11 cellular contexts compared by ENCODE assay signal in genomic region chr2:75100011-75100680, GRCh38.
A peak's percentile ranks its signal among the peaks of the same experiment; 100 is the strongest.
DNase-seq lines count a peak whose midpoint lies in the region; ATAC-seq and TF ChIP-seq lines count a peak whose summit lies in the region.
"Had no signal": no experiment of that assay in that cellular context is flagged by ENCODE, and none has a peak within 500 bp of the region (broad histone marks: within the 10 kb centered on the region; RNA-seq: fewer than 3 reads in every experiment).

No MANE protein-coding gene starts in this region.

- H3K27me3 ChIP-seq in left lung = no peaks in the 10 kb centered on the region
- H3K27me3 ChIP-seq in MG63 = no peaks in the 10 kb centered on the region

- H3K27me3 Mint-ChIP-seq in WTC11 (ENCODE audit: low read depth) = peaks cover 4% of the 10 kb centered on the region

- H3K27ac ChIP-seq in left lung = no peak overlapping the region

- peaks cover 6% of the 10 kb centered on the region for H3K4me1 Mint-ChIP-seq in WTC11
- H3K4me1 Mint-ChIP-seq: activated CD4-positive, alpha-beta memory T cell treated with anti-CD3 and anti-CD28 coated beads, Interleukin-2, amount 10 ng/mL, durations not matched to agents 7 days and 5 days had no signal

- POLR2A ChIA-PET in WTC11 (lab: Charles Lee) = no interaction called here

- ATAC-seq in WTC11 = no peak
- peak; percentile 33 for ATAC-seq in left lung
- ATAC-seq in HG03354 (IDR thresholded peaks at IDR 0.05; ENCODE audit: poor library complexity, severe bottlenecking, unreplicated experiment) = no peak
- ATAC-seq: naive thymus-derived CD8-positive, alpha-beta T cell had no signal

- H3K4me1 ChIP-seq in left lung = no peaks in the 10 kb centered on the region

- H3K27ac Mint-ChIP-seq in WTC11 = peak overlapping the region; percentile 35; the same call in 1 of the 2 replicates
- H3K27ac Mint-ChIP-seq: activated CD4-positive, alpha-beta memory T cell treated with anti-CD3 and anti-CD28 coated beads, Interleukin-2, amount 10 ng/mL, durations not matched to agents 7 days and 5 days; naive thymus-derived CD8-positive, alpha-beta T cell had no signal

- intact Hi-C loops in left lung (cut with DNase I) = no loop called here

- CTCF ChIA-PET in WTC11 (lab: Charles Lee) = interaction anchor here (0.9 to 2.6 kb wide), 4 partner anchors 55 to 180 kb away, joined by 3 to 11 read pairs (median 4); partner anchors contain the start of gene TACR1

- TF ChIP-seq CTCF in WTC11 (IDR thresholded peaks at IDR 0.05) (no peak), left lung (IDR thresholded peaks at IDR 0.05) (no peak)

- H3K36me3 ChIP-seq in left lung (no peaks in the 10 kb centered on the region), MG63 (no peaks in the 10 kb centered on the region)

- H3K9me3 ChIP-seq in left lung (no peaks in the 10 kb centered on the region), MG63 (peaks cover 5% of the 10 kb centered on the region; the same call in 1 of the 2 replicates)

- peaks cover 5% of the 10 kb centered on the region for H3K9me3 Mint-ChIP-seq in WTC11

- no peak overlapping the region for H3K4me3 Mint-ChIP-seq in WTC11
- H3K4me3 Mint-ChIP-seq: activated CD4-positive, alpha-beta memory T cell treated with anti-CD3 and anti-CD28 coated beads, Interleukin-2, amount 10 ng/mL, durations not matched to agents 7 days and 5 days; naive thymus-derived CD8-positive, alpha-beta T cell had no signal

- H3K4me3 ChIP-seq in left lung (no peak overlapping the region), MG63 (no peak overlapping the region)

- H3K36me3 Mint-ChIP-seq in WTC11 = peaks cover 5% of the 10 kb centered on the region

- DNase-seq in DMS79 treated with DMSO at 0.1 percent for 48 hours (lab: John Stamatoyannopoulos, UW) = peak; percentile 94
- DNase-seq in NCI-H1105 (lab: John Stamatoyannopoulos, UW) = peak; percentile 58
- no peak for DNase-seq in WTC11 (ENCODE audit: low spot score)
- DNase-seq in left lung = no peak
- no peak for DNase-seq in NCI-H774 (lab: John Stamatoyannopoulos, UW)
- DNase-seq in MG63 = no peak
- DNase-seq in activated naive CD4-positive, alpha-beta T cell treated with Interleukin-2 at 50 U/mL for 16 hours = no peak
- DNase-seq: activated CD4-positive, alpha-beta memory T cell treated with anti-CD3 and anti-CD28 coated beads, Interleukin-2, amount 10 ng/mL, durations not matched to agents 7 days and 5 days; aorta; naive thymus-derived CD8-positive, alpha-beta T cell had no signal

TF ChIP-seq in WTC11, 78 proteins besides CTCF, POLR2A, EP300 and RAD21:
- TF ChIP-seq ATF1 (CRISPR knock-in tag; IDR thresholded peaks at IDR 0.05) (no peak), GRHL2 (CRISPR knock-in tag; IDR thresholded peaks at IDR 0.05; ENCODE audit: insufficient replicate concordance, severe bottlenecking) (no peak), FOXP4 (CRISPR knock-in tag; IDR thresholded peaks at IDR 0.05) (no peak), NFATC4 (CRISPR knock-in tag; IDR thresholded peaks at IDR 0.05) (no peak), OVOL2 (CRISPR knock-in tag; IDR thresholded peaks at IDR 0.05; ENCODE audit: borderline replicate concordance) (no peak), ZNF416 (CRISPR knock-in tag; IDR thresholded peaks at IDR 0.05) (no peak), HMGA2 (CRISPR knock-in tag; IDR thresholded peaks at IDR 0.05) (no peak), E2F5 (CRISPR knock-in tag; IDR thresholded peaks at IDR 0.05) (no peak), ERG (CRISPR knock-in tag; IDR thresholded peaks at IDR 0.05) (no peak), JUN (CRISPR knock-in tag; IDR thresholded peaks at IDR 0.05) (no peak), TEAD1 (CRISPR knock-in tag; IDR thresholded peaks at IDR 0.05) (no peak), SMAD3 (CRISPR knock-in tag; IDR thresholded peaks at IDR 0.05; ENCODE audit: borderline replicate concordance) (no peak), KAT7 (CRISPR knock-in tag; IDR thresholded peaks at IDR 0.05; ENCODE audit: borderline replicate concordance) (no peak), ATF6 (CRISPR knock-in tag; IDR thresholded peaks at IDR 0.05) (no peak), MXD4 (CRISPR knock-in tag; IDR thresholded peaks at IDR 0.05; ENCODE audit: borderline replicate concordance) (no peak), AR (CRISPR knock-in tag; IDR thresholded peaks at IDR 0.05) (no peak), CREB1 (CRISPR knock-in tag; IDR thresholded peaks at IDR 0.05) (no peak), EMX1 (CRISPR knock-in tag; IDR thresholded peaks at IDR 0.05) (no peak), ZNF263 (CRISPR knock-in tag; IDR thresholded peaks at IDR 0.05; ENCODE audit: low read depth) (no peak), ZNF219 (CRISPR knock-in tag; IDR thresholded peaks at IDR 0.05; ENCODE audit: borderline replicate concordance) (no peak)

Comparison
In these comparisons a context has a peak if more than half of its experiments do, and no peak if none do; other contexts are left out.
1. DNase-seq: peak in DMS79 treated with DMSO at 0.1 percent for 48 hours (single experiment) and NCI-H1105 (single experiment); none in WTC11 (single experiment), left lung (0 of 2), NCI-H774 (single experiment), MG63 (single experiment) and activated naive CD4-positive, alpha-beta T cell treated with Interleukin-2 at 50 U/mL for 16 hours (single experiment).